10 cellular contexts compared by ENCODE assay signal in genomic region chr17:4655933-4656332, GRCh38. TPM values are rescaled to one million over a fixed set of nuclear protein-coding genes. Genes with fewer than 3 reads are reported as not detected.
"Had no signal": no experiment of that assay in that cellular context is flagged by ENCODE, and none has a peak within 500 bp of the region (broad histone marks: within the 10 kb centered on the region; RNA-seq: fewer than 3 reads in every experiment).

No MANE protein-coding gene starts in this region.

RNA-seq across cellular contexts. Expression of gene ALOX15, which starts 14.5 kb away (rescaled TPM):
- total RNA-seq: activated B cell treated with CpG ODN at 0.5 μM for 24 hours; activated CD4-positive, alpha-beta memory T cell treated with anti-CD3 and anti-CD28 coated beads, Interleukin-2, amount 10 ng/mL, durations not matched to agents 7 days and 5 days; activated CD8-positive, alpha-beta memory T cell treated with anti-CD3 and anti-CD28 coated beads, Interleukin-2, amount 10 ng/mL, durations not matched to agents 7 days and 5 days; activated CD8-positive, alpha-beta T cell treated with anti-CD3 and anti-CD28 coated beads, Interleukin-2, amount 10 ng/mL, durations not matched to agents 7 days and 5 days; activated naive CD8-positive, alpha-beta T cell treated with anti-CD3 and anti-CD28 coated beads, Interleukin-2, amount 10 ng/mL, durations not matched to agents 7 days and 5 days; activated T-helper 2 cell treated with anti-CD3 and anti-CD28 coated beads, Interferon-gamma antibody, Interleukin-2, Interleukin-4, amounts not matched to agents 10 μg/mL and 5 μg/mL and 100 μg/mL, durations not matched to agents 14 hours and 24 hours and 36 hours; ascending aorta; bronchial epithelial cell; T-helper 1 cell treated with Interleukin-12 subunit alpha and Interleukin-12 subunit beta and Interleukin-4 antibody, amounts not matched to agents 30 ng/mL and 1 ng/mL, for 36 hours; T-helper 2 cell treated with Interferon-gamma antibody and Interleukin-4, amounts not matched to agents 100 ng/mL and 5 ng/mL, for 36 hours had no signal
